28 cellular contexts compared by ENCODE assay signal in genomic region chr4:170068438-170069128, GRCh38. TPM values are rescaled to one million over a fixed set of nuclear protein-coding genes. Genes with fewer than 3 reads are reported as not detected.
"Had no signal": no experiment of that assay in that cellular context is flagged by ENCODE, and none has a peak within 500 bp of the region (broad histone marks: within the 10 kb centered on the region; RNA-seq: fewer than 3 reads in every experiment).

No MANE protein-coding gene starts in this region.

- H3K9ac ChIP-seq: parathyroid adenoma had no signal

- H3K36me3 ChIP-seq: neutrophil, spleen, upper lobe of left lung had no signal

- FAIRE-seq: urothelium cell line had no signal

- H3K4me1 ChIP-seq: parathyroid adenoma, psoas muscle, spleen, stomach, thyroid gland, tibial nerve, upper lobe of left lung, vagina had no signal

- H3K27me3 ChIP-seq: neutrophil, spleen, stomach, thyroid gland, tibial nerve, upper lobe of left lung, vagina had no signal

- H3K9me3 ChIP-seq: neutrophil, psoas muscle, spleen, stomach, thoracic aorta, thyroid gland, tibial nerve, upper lobe of left lung, vagina had no signal

- H3K4me3 ChIP-seq: psoas muscle, skin epidermis, smooth muscle cell, spleen, stomach, thoracic aorta, thyroid gland, tibial nerve, upper lobe of left lung, vagina had no signal

- DNase-seq: naive B cell; naive thymus-derived CD8-positive, alpha-beta T cell; nephron progenitor cell; nucleus accumbens; posterior cingulate gyrus; psoas muscle; right cardiac atrium; spleen; stimulated activated CD4-positive, alpha-beta T cell treated with anti-CD3 and anti-CD28 coated beads, Interleukin-12 subunit alpha, Interleukin-12 subunit beta, amount 100 ng/mL, for 4 hours; stimulated activated CD4-positive, alpha-beta T cell treated with anti-CD3 and anti-CD28 coated beads, Interleukin-1b, Interleukin-23, amount 100 ng/mL, for 48 hours; stimulated activated CD4-positive, alpha-beta T cell treated with anti-CD3 and anti-CD28 coated beads, Interleukin-4, amount 100 ng/mL, for 24 hours; stimulated activated naive B cell treated with anti-CD40 and anti-IgM and Interleukin-4, amounts not matched to agents 10 μg/mL and 1 μg/mL and 100 μg/mL, for 72 hours; stimulated activated naive CD4-positive, alpha-beta T cell treated with Interleukin-2 at 50 U/mL for 16 hours; stomach; thyroid gland; trophoblast cell; upper lobe of left lung had no signal

- H3K4me2 ChIP-seq: smooth muscle cell had no signal

- H3K79me2 ChIP-seq: parathyroid adenoma had no signal

- ATAC-seq: naive thymus-derived CD8-positive, alpha-beta T cell; natural killer cell treated with Interleukin-12 subunit alpha and Interleukin-12 subunit beta and Interleukin-15 and Interleukin-18, amount 100 ng/mL, for 72 hours; psoas muscle; right cardiac atrium; sciatic nerve; stimulated activated effector memory CD8-positive, alpha-beta T cell treated with anti-CD3 and anti-CD28 coated beads, Interleukin-12 subunit alpha, Interleukin-12 subunit beta, amount 100 ng/mL, for 72 hours; stimulated activated naive B cell treated with anti-CD40 and anti-IgM and Interleukin-4, amounts not matched to agents 10 μg/mL and 1 μg/mL and 100 μg/mL, for 72 hours had no signal

- H3K27ac ChIP-seq: neutrophil, parathyroid adenoma, psoas muscle, skin epidermis, spleen, stomach, thoracic aorta, thyroid gland, tibial nerve, upper lobe of left lung, vagina had no signal

- H2AFZ ChIP-seq: parathyroid adenoma had no signal

RNA-seq across cellular contexts. Expression of gene AADAT, which starts 21.2 kb away (rescaled TPM):
- total RNA-seq: naive thymus-derived CD8-positive, alpha-beta T cell; natural killer cell treated with Interleukin-12 subunit alpha and Interleukin-12 subunit beta and Interleukin-15 and Interleukin-18, amount 100 ng/mL, for 72 hours had no signal
- polyA plus RNA-seq: naive thymus-derived CD8-positive, alpha-beta T cell had no signal
